Comparison of ENCODE assay signal across 12 cellular contexts in genomic region chr1:160666079-160666442, GRCh38. TPM values are rescaled to one million over a fixed set of nuclear protein-coding genes. Genes with fewer than 3 reads are reported as not detected.
DNase-seq lines count a peak whose midpoint lies in the region; ATAC-seq, FAIRE-seq and TF ChIP-seq lines count a peak whose summit lies in the region.
"Had no signal": no experiment of that assay in that cellular context is flagged by ENCODE, and none has a peak within 500 bp of the region (broad histone marks: within the 10 kb centered on the region; RNA-seq: fewer than 3 reads in every experiment).

No MANE protein-coding gene starts in this region.

- no peak for DNase-seq in CD8-positive, alpha-beta memory T cell
- no peak for DNase-seq in K562 (ENCODE audit: extremely low read depth in 1 of 4, low spot score in 3 of 4)
- DNase-seq in omental fat pad (ENCODE audit: low spot score): no peak
- no peak for DNase-seq in GDM1 (lab: John Stamatoyannopoulos, UW)
- DNase-seq in H7: no peak
- DNase-seq in foreskin fibroblast: no peak
- DNase-seq: DMS53, NCI-H446 had no signal

- no peaks in the 10 kb centered on the region for H3K9me3 Mint-ChIP-seq in CD8-positive, alpha-beta memory T cell

- peak; percentile 87 for ATAC-seq in K562
- peak; percentile 38 for ATAC-seq in omental fat pad (ENCODE audit: low FRiP score)

- H3K9ac ChIP-seq in HUES6 (ENCODE audit: low read length) (peak overlapping the region; percentile 82), K562 (ENCODE audit: insufficient read depth in 1 of 2, low read depth in 2 of 2, low read length in 2 of 2) (peak overlapping the region in 1 of 2 experiments; percentile 45; a peak in 3 of 4 replicates)

- H3K4me1 ChIP-seq in CD8-positive, alpha-beta memory T cell (ENCODE audit: insufficient read depth, low read length): peaks cover 55% of the 10 kb centered on the region
- peaks cover 21% of the 10 kb centered on the region for H3K4me1 ChIP-seq in HUES6 (ENCODE audit: control insufficient read depth, insufficient read depth, low read length)
- peaks cover 3 to 26% of the 10 kb centered on the region in 2 experiments; a peak in 4 of 5 replicates for H3K4me1 ChIP-seq in K562 (replicated peaks in 1 of 2; ENCODE audit: control insufficient read depth in 2 of 2, insufficient read depth in 2 of 2, low read length in 2 of 2)
- H3K4me1 ChIP-seq: ascending aorta had no signal

- TF ChIP-seq CTCF in K562 (IDR thresholded peaks at IDR 0.05 in 2 of 3, conservative IDR thresholded peaks at IDR 0.05 in 1 of 3; ENCODE audit: insufficient read depth in 2 of 3, low read depth in 1 of 3, low read length in 3 of 3) (no peak), omental fat pad (IDR thresholded peaks at IDR 0.05) (no peak), foreskin fibroblast (IDR thresholded peaks at IDR 0.05; ENCODE audit: low read depth, low read length) (no peak)

- CTCF ChIA-PET in CD8-positive, alpha-beta memory T cell (lab: Charles Lee): interaction anchor here (1.1 to 3.5 kb wide), 2 partner anchors 8 to 10 kb away, joined by 3 to 21 read pairs; no protein-coding TSS in a partner anchor
- CTCF ChIA-PET in K562 (lab: Yijun Ruan, JAX; ENCODE audit: low intra/inter-chr PET ratio): no interaction called here

- no peak for TF ChIP-seq POLR2A in K562 (conservative IDR thresholded peaks at IDR 0.05)

- peak overlapping the region; percentile 58 for H3K27ac ChIP-seq in CD8-positive, alpha-beta memory T cell (ENCODE audit: low read depth, low read length)
- H3K27ac ChIP-seq in HUES6 (ENCODE audit: low read depth, low read length) (peak overlapping the region; percentile 81; the same call in 1 of the 2 replicates), K562 (ENCODE audit: extremely low read depth, low read depth, low read length) (peak overlapping the region; percentile 84)

- H3K9me3 ChIP-seq in CD8-positive, alpha-beta memory T cell (ENCODE audit: low read length): no peaks in the 10 kb centered on the region
- peaks cover 11% of the 10 kb centered on the region for H3K9me3 ChIP-seq in HUES6 (ENCODE audit: control insufficient read depth, insufficient read depth, low read depth, low read length)
- 0 out of 2 replicates have a peak, but pooled peaks cover 3% of the 10 kb centered on the region for H3K9me3 ChIP-seq in K562 (replicated peaks; ENCODE audit: control insufficient read depth, insufficient read depth, low read depth, low read length)

- peak overlapping the region; percentile 68 to 97 (median 88) for H3K27ac Mint-ChIP-seq in CD8-positive, alpha-beta memory T cell

- H4K20me1 ChIP-seq in K562 (replicated peaks; ENCODE audit: control insufficient read depth, insufficient read depth, low read length): no peaks in the 10 kb centered on the region

- H3K36me3 Mint-ChIP-seq in CD8-positive, alpha-beta memory T cell: peaks cover 2 to 9% (median 7%) of the 10 kb centered on the region in 3 donors

- BruUV-seq in K562 (replicated peaks; lab: Mats Ljungman, UMichigan): no TSS peak

- H3K36me3 ChIP-seq in CD8-positive, alpha-beta memory T cell (ENCODE audit: insufficient read depth, low read length): no peaks in the 10 kb centered on the region
- H3K36me3 ChIP-seq in HUES6 (ENCODE audit: control insufficient read depth, insufficient read depth, low read length) (no peaks in the 10 kb centered on the region), K562 (ENCODE audit: control insufficient read depth, insufficient read depth, low read length) (no peaks in the 10 kb centered on the region), H7 (replicated peaks; ENCODE audit: control insufficient read depth, insufficient read depth, low read length) (no peaks in the 10 kb centered on the region)
- H3K36me3 ChIP-seq: ascending aorta had no signal

- POLR2A ChIA-PET in CD8-positive, alpha-beta memory T cell (lab: Charles Lee): no interaction called here
- POLR2A ChIA-PET in K562 (lab: Yijun Ruan, JAX): interaction anchor here (0.6 to 1.7 kb wide), 3 partner anchors 9 to 104 kb away, joined by 3 to 6 read pairs (median 3); no protein-coding TSS in a partner anchor

- 3% methylated on average over 3 of the region's 3 CpGs for WGBS in K562 (ENCODE audit: insufficient coverage, low coverage, missing lambda C conversion rate)

- TF ChIP-seq EP300 in K562 (IDR thresholded peaks at IDR 0.05; ENCODE audit: low read length): no peak

- in situ Hi-C loops in K562 (cut with MboI): no loop called here

- H3K27me3 Mint-ChIP-seq in CD8-positive, alpha-beta memory T cell: no peaks in the 10 kb centered on the region

- H3K27me3 ChIP-seq in CD8-positive, alpha-beta memory T cell (ENCODE audit: insufficient read depth, low read length, poor library complexity, severe bottlenecking): no peaks in the 10 kb centered on the region
- H3K27me3 ChIP-seq in HUES6 (ENCODE audit: control insufficient read depth, insufficient read depth, low read length) (no peaks in the 10 kb centered on the region), K562 (ENCODE audit: control insufficient read depth in 2 of 2, insufficient read depth in 2 of 2, low read length in 2 of 2) (no peaks in the 10 kb centered on the region), H7 (ENCODE audit: control insufficient read depth, insufficient read depth, low read length) (no peaks in the 10 kb centered on the region)
- H3K27me3 ChIP-seq: ascending aorta had no signal

- peak overlapping the region in 6 of 7 donors; percentile 60 to 79 (median 70) for H3K4me3 Mint-ChIP-seq in CD8-positive, alpha-beta memory T cell

- peak overlapping the region; percentile 96 for H2AFZ ChIP-seq in K562 (ENCODE audit: low read depth, low read length)

- intact Hi-C loops in K562 (cut with micrococcal nuclease): loop anchor here (5.0 kb wide), 2 partner anchors 39 to 124 kb away; no protein-coding TSS in a partner anchor

- no peaks in the 10 kb centered on the region for H3K9me1 ChIP-seq in K562 (ENCODE audit: control insufficient read depth, insufficient read depth, low read length)

- peaks cover 68 to 84% (median 74%) of the 10 kb centered on the region in 3 donors for H3K4me1 Mint-ChIP-seq in CD8-positive, alpha-beta memory T cell

- H3K4me3 ChIP-seq in CD8-positive, alpha-beta memory T cell (ENCODE audit: low read length): peak overlapping the region; percentile 33
- H3K4me3 ChIP-seq in HUES6 (ENCODE audit: low read depth, low read length): no peak overlapping the region; the same call in 1 of the 2 replicates
- H3K4me3 ChIP-seq in K562: no peak overlapping the region
- H3K4me3 ChIP-seq in H7 (ENCODE audit: insufficient read depth, low read depth, low read length): no peak overlapping the region
- H3K4me3 ChIP-seq in foreskin fibroblast (ENCODE audit: low read depth in 1 of 2, low read length in 2 of 2): no peak overlapping the region
- H3K4me3 ChIP-seq: ascending aorta had no signal

- TF ChIP-seq RAD21 in K562 (CRISPR knock-in tag; conservative IDR thresholded peaks at IDR 0.05 in 1 of 2, IDR thresholded peaks at IDR 0.05 in 1 of 2): no peak

- H3K4me2 ChIP-seq in K562 (ENCODE audit: insufficient read depth, low read length): peak overlapping the region; percentile 72

- no peaks in the 10 kb centered on the region for H3K79me2 ChIP-seq in K562 (ENCODE audit: control insufficient read depth, insufficient read depth, low read length)

- no peak for FAIRE-seq in K562 (lab: Jason Lieb, UNC)

RNA-seq across cellular contexts. Expression of gene SLAMF1, which starts 19.2 kb away (rescaled TPM):
- 10 to 100 TPM; 74.0 to 75.0 TPM for total RNA-seq in CD8-positive, alpha-beta memory T cell
- polyA plus RNA-seq in CD8-positive, alpha-beta memory T cell: 48.5 TPM
- total RNA-seq in K562 (2011; cell fraction: chromatin; rRNA removed; ENCODE audit: low replicate concordance): not detected in 2 replicates
- total RNA-seq in K562 (2011; cell fraction: nucleolus; rRNA removed): not detected in 2 replicates
- not detected in 2 replicates for total RNA-seq in K562 (2011; cell fraction: nucleoplasm; rRNA removed)
- not detected in 2 replicates for total RNA-seq in K562 (2014; rRNA removed)
- not detected in 2 replicates for total RNA-seq in K562 (2014; rRNA removed; fragmentation: Illumina TruSeq; extraction: Trizol)
- total RNA-seq in K562 (2015; rRNA removed; fragmentation: Illumina TruSeq; extraction: Trizol): 0.04 and 0.15 TPM in 2 replicates
- 0.11 and 0.22 TPM in 2 replicates for total RNA-seq in K562 (2021)
- not detected in 2 replicates for polyA plus RNA-seq in K562 (2011; rRNA removed)
- not detected in 2 replicates for polyA plus RNA-seq in K562 (2011; cell fraction: cytosol; rRNA removed)
- not detected in 2 replicates for polyA plus RNA-seq in K562 (2011; cell fraction: nucleus; rRNA removed)
- polyA plus RNA-seq in K562 (2012): 0.10 and 0.66 TPM in 2 replicates
- 0.08 TPM in 1 of 2 replicates, not detected in the other for polyA plus RNA-seq in K562 (2014; fragmentation: Illumina TruSeq; extraction: Trizol)
- polyA plus RNA-seq in K562 (2014; fragmentation: Nextera tagmentation; extraction: Ambion mirVana): under 1 TPM; 0.04 to 0.13 TPM
- 0.17 TPM in 1 of 2 replicates, not detected in the other for polyA plus RNA-seq in K562 (2014; rRNA removed)
- polyA minus RNA-seq in K562 (2011; rRNA and poly(A)+ RNA removed): not detected in 2 replicates
- not detected in 2 replicates for polyA minus RNA-seq in K562 (2011; cell fraction: cytosol; rRNA and poly(A)+ RNA removed)
- not detected in 2 replicates for polyA minus RNA-seq in K562 (2011; cell fraction: nucleus; rRNA and poly(A)+ RNA removed)
- total RNA-seq in omental fat pad: 10 to 100 TPM in 1 of 4 donors, 1 to 10 TPM in 3; 1.5 to 18.0 (median 1.5) TPM
- total RNA-seq in H7 (2014; rRNA removed; shearing (Covaris generic)): not detected in 2 replicates
- total RNA-seq: ascending aorta, M059J, myocyte had no signal

RNA-seq across cellular contexts. Expression of gene CD48, which starts 45.6 kb away (rescaled TPM):
- total RNA-seq in CD8-positive, alpha-beta memory T cell: 100 to 1,000 TPM; 224 to 234 TPM
- 250 TPM for polyA plus RNA-seq in CD8-positive, alpha-beta memory T cell
- not detected in 2 replicates for total RNA-seq in K562 (2011; cell fraction: chromatin; rRNA removed; ENCODE audit: low replicate concordance)
- total RNA-seq in K562 (2011; cell fraction: nucleolus; rRNA removed): not detected in 2 replicates
- total RNA-seq in K562 (2011; cell fraction: nucleoplasm; rRNA removed): not detected in 2 replicates
- total RNA-seq in K562 (2014; rRNA removed) (0.53 TPM in 1 of 2 replicates, not detected in the other), K562 (2014; rRNA removed; fragmentation: Illumina TruSeq; extraction: Trizol) (0.11 and 0.38 TPM in 2 replicates), K562 (2015; rRNA removed; fragmentation: Illumina TruSeq; extraction: Trizol) (0.40 and 0.94 TPM in 2 replicates), K562 (2021) (0.42 and 0.65 TPM in 2 replicates), omental fat pad (10 to 100 TPM in 1 of 4 donors, 1 to 10 TPM in 3; 5.2 to 21.0 (median 8.0) TPM)
- polyA plus RNA-seq in K562 (2011; rRNA removed) (not detected in 2 replicates), K562 (2014; fragmentation: Illumina TruSeq; extraction: Trizol) (0.10 and 0.24 TPM in 2 replicates), K562 (2014; fragmentation: Nextera tagmentation; extraction: Ambion mirVana) (under 1 TPM in 1 of 2 experiments, not detected in 1; 0.27 TPM), K562 (2014; rRNA removed) (0.18 and 0.30 TPM in 2 replicates)
- polyA plus RNA-seq in K562 (2011; cell fraction: cytosol; rRNA removed): 0.06 TPM in 1 of 2 replicates, not detected in the other
- polyA plus RNA-seq in K562 (2011; cell fraction: nucleus; rRNA removed): not detected in 2 replicates
- 0.26 and 2.0 TPM in 2 replicates for polyA plus RNA-seq in K562 (2012)
- 0.27 TPM in 1 of 2 replicates, not detected in the other for polyA minus RNA-seq in K562 (2011; rRNA and poly(A)+ RNA removed)
- polyA minus RNA-seq in K562 (2011; cell fraction: cytosol; rRNA and poly(A)+ RNA removed): not detected in 2 replicates
- not detected in 2 replicates for polyA minus RNA-seq in K562 (2011; cell fraction: nucleus; rRNA and poly(A)+ RNA removed)
- 0.74 and 2.2 TPM in 2 replicates for total RNA-seq in H7 (2014; rRNA removed; shearing (Covaris generic))
- total RNA-seq: ascending aorta, myocyte had no signal

Comparison
In these comparisons a context has a peak if more than half of its experiments do, and no peak if none do; other contexts are left out.
1. RNA of gene CD48, which starts 45.6 kb away (total RNA-seq): 224 to 234 TPM in CD8-positive, alpha-beta memory T cell; 5.2 to 21.0 TPM in omental fat pad, 0.74 to 2.2 TPM in H7 and 0.11 to 0.94 TPM in K562; every median in the first group is over 10 times any median in the second.
2. Peak in every context shown above with its lines, with median percentiles within 50 percentile points of each other: H3K27ac ChIP-seq.